19 cellular contexts compared by ENCODE assay signal in the genomic region with DNA sequence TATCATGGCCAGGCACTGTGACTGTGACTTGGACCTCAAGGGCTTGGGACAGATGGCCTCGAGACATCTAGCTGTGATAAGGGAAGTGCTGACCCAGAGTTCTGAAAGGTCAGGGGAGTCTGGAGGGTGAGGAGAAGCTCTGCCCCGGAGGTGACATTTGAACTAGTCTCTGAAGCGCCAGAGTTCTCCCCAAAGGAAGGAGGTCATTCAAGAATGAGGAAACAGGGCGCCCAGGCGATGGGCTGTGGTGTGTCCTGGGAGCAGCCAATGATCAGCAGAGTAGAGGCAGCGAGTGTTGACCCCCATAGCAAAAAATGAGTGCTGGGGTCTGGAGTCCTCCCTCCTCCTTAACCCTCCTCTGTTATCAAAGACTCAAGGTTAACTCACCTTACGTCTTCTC. TPM values are rescaled to one million over a fixed set of nuclear protein-coding genes. Genes with fewer than 3 reads are reported as not detected.
DNase-seq lines count a peak whose midpoint lies in the region; ATAC-seq and TF ChIP-seq lines count a peak whose summit lies in the region.
"Had no signal": no experiment of that assay in that cellular context is flagged by ENCODE, and none has a peak within 500 bp of the region (broad histone marks: within the 10 kb centered on the region; RNA-seq: fewer than 3 reads in every experiment).

No MANE protein-coding gene starts in this region.

- intact Hi-C loops in Right ventricle myocardium inferior (cut with DNase I) (no loop called here), right cardiac atrium (cut with DNase I) (loop anchor here in 1 of 4 donors (10.0 kb wide), 1 partner anchor 63 kb away; a partner anchor contains a TSS)

- H3K4me1 ChIP-seq in right cardiac atrium (ENCODE audit: control insufficient read depth, insufficient read depth, low read length) (peaks cover 24% of the 10 kb centered on the region), Loucy (ENCODE audit: insufficient read depth, low read length, poor library complexity, severe bottlenecking) (peaks cover 50% of the 10 kb centered on the region)

- POLR2A ChIA-PET in T-cell (lab: Charles Lee), result no interaction called here

- peaks cover 30% of the 10 kb centered on the region for H4K20me1 ChIP-seq in Loucy (ENCODE audit: insufficient read depth, low read length, poor library complexity, severe bottlenecking)

- H3K9ac ChIP-seq in Loucy (ENCODE audit: low read depth, low read length, poor library complexity, severe bottlenecking), result no peak overlapping the region

- TF ChIP-seq CTCF in Loucy (conservative IDR thresholded peaks at IDR 0.05; ENCODE audit: low read length), result no peak

- no peak overlapping the region for H2AFZ ChIP-seq in Loucy (ENCODE audit: low read length)

- no peak overlapping the region for H3K4me3 ChIP-seq in right cardiac atrium (ENCODE audit: low read length)
- H3K4me3 ChIP-seq in Loucy (ENCODE audit: low read length, poor library complexity, severe bottlenecking), result no peak overlapping the region
- H3K4me3 ChIP-seq: SK-N-MC had no signal

- H3K79me2 ChIP-seq in Loucy (ENCODE audit: insufficient read depth, low read length), result peaks cover 91% of the 10 kb centered on the region

- H3K4me3 Mint-ChIP-seq in immature natural killer cell, result peak overlapping the region in 1 of 5 donors; percentile 17
- no peak overlapping the region for H3K4me3 Mint-ChIP-seq in stimulated activated naive B cell treated with anti-CD40 and anti-IgM and Interleukin-4, amounts not matched to agents 10 μg/mL and 1 μg/mL and 100 μg/mL, for 72 hours
- H3K4me3 Mint-ChIP-seq in T-cell, result no peak overlapping the region
- H3K4me3 Mint-ChIP-seq: HFFc6 had no signal

- no peaks in the 10 kb centered on the region for H3K9me2 ChIP-seq in Loucy (replicated peaks; ENCODE audit: low read depth, low read length)

- H3K36me3 ChIP-seq in Loucy (ENCODE audit: insufficient read depth, low read length), result no peaks in the 10 kb centered on the region

- no peaks in the 10 kb centered on the region for H3K36me3 Mint-ChIP-seq in immature natural killer cell
- peaks cover 14 to 18% of the 10 kb centered on the region in 2 donors for H3K36me3 Mint-ChIP-seq in stimulated activated naive B cell treated with anti-CD40 and anti-IgM and Interleukin-4, amounts not matched to agents 10 μg/mL and 1 μg/mL and 100 μg/mL, for 72 hours
- H3K36me3 Mint-ChIP-seq in T-cell, result no peaks in the 10 kb centered on the region

- no peaks in the 10 kb centered on the region for H3F3A ChIP-seq in Loucy (ENCODE audit: low read depth)

- peak overlapping the region; percentile 95 for H3K4me2 ChIP-seq in Loucy (ENCODE audit: low read depth, low read length, poor library complexity, severe bottlenecking)

- 67% methylated on average over 7 of the region's 7 CpGs for WGBS in right cardiac atrium

- no peaks in the 10 kb centered on the region for H3K9me3 ChIP-seq in right cardiac atrium (ENCODE audit: control insufficient read depth, low read length)
- no peaks in the 10 kb centered on the region for H3K9me3 ChIP-seq in Loucy (ENCODE audit: insufficient read depth, low read depth, low read length)

- no peak for ATAC-seq in Right ventricle myocardium inferior
- ATAC-seq in right cardiac atrium, result no peak
- ATAC-seq in stimulated activated naive B cell treated with anti-CD40 and anti-IgM and Interleukin-4, amounts not matched to agents 10 μg/mL and 1 μg/mL and 100 μg/mL, for 72 hours (replicated peaks), result no peak
- no peak for ATAC-seq in GM21529 (IDR thresholded peaks at IDR 0.05; ENCODE audit: unreplicated experiment)
- no peak for ATAC-seq in T-cell (replicated peaks in 1 of 4)
- no peak for ATAC-seq in GM18873 (IDR thresholded peaks at IDR 0.05; ENCODE audit: low FRiP score, unreplicated experiment)
- ATAC-seq: Panc1 had no signal

- H3K4me1 Mint-ChIP-seq in immature natural killer cell (peaks cover 86 to 93% of the 10 kb centered on the region in 2 donors), T-cell (peaks cover 73 to 82% (median 79%) of the 10 kb centered on the region in 3 donors)
- peaks cover 60 to 82% of the 10 kb centered on the region in 2 donors for H3K4me1 Mint-ChIP-seq in stimulated activated naive B cell treated with anti-CD40 and anti-IgM and Interleukin-4, amounts not matched to agents 10 μg/mL and 1 μg/mL and 100 μg/mL, for 72 hours

- H3K27me3 ChIP-seq in right cardiac atrium (ENCODE audit: control insufficient read depth, insufficient read depth), result no peaks in the 10 kb centered on the region
- H3K27me3 ChIP-seq in Loucy (ENCODE audit: insufficient read depth, low read length, poor library complexity, severe bottlenecking), result no peaks in the 10 kb centered on the region

- H3K27ac ChIP-seq in right cardiac atrium (ENCODE audit: low read length), result no peak overlapping the region
- H3K27ac ChIP-seq: SK-N-MC had no signal

- H3K27me3 Mint-ChIP-seq in immature natural killer cell (ENCODE audit: low read depth in 3 of 3), result peaks cover 0 to 6% (median 3%) of the 10 kb centered on the region in 3 donors
- no peaks in the 10 kb centered on the region for H3K27me3 Mint-ChIP-seq in stimulated activated naive B cell treated with anti-CD40 and anti-IgM and Interleukin-4, amounts not matched to agents 10 μg/mL and 1 μg/mL and 100 μg/mL, for 72 hours
- H3K27me3 Mint-ChIP-seq in T-cell, result no peaks in the 10 kb centered on the region

- DNase-seq in Right ventricle myocardium inferior (ENCODE audit: missing footprints), result peak; percentile 67
- no peak for DNase-seq in right cardiac atrium
- DNase-seq in immature natural killer cell, result no peak
- DNase-seq in stimulated activated naive B cell treated with anti-CD40 and anti-IgM and Interleukin-4, amounts not matched to agents 10 μg/mL and 1 μg/mL and 100 μg/mL, for 72 hours, result no peak
- no peak for DNase-seq in T-cell
- DNase-seq: C1 segment of cervical spinal cord, DMS53, GOT3, HFFc6, KG1, NCI-H1092, NCI-H2081 treated with DMSO at 0.1 percent for 48 hours, NCI-H510A treated with DMSO at 0.1 percent for 48 hours had no signal

- CTCF ChIA-PET in T-cell (lab: Charles Lee), result interaction anchor here (0.5 to 2.0 kb wide), 3 partner anchors 12 to 332 kb away, joined by 3 to 4 read pairs (median 3); no protein-coding TSS in a partner anchor

- peak overlapping the region; percentile 20 to 72 (median 43) for H3K27ac Mint-ChIP-seq in immature natural killer cell
- peak overlapping the region; percentile 85 for H3K27ac Mint-ChIP-seq in stimulated activated naive B cell treated with anti-CD40 and anti-IgM and Interleukin-4, amounts not matched to agents 10 μg/mL and 1 μg/mL and 100 μg/mL, for 72 hours
- H3K27ac Mint-ChIP-seq in T-cell, result no peak overlapping the region
- H3K27ac Mint-ChIP-seq: HFFc6 had no signal

- H3K9me3 Mint-ChIP-seq in immature natural killer cell (no peaks in the 10 kb centered on the region), T-cell (no peaks in the 10 kb centered on the region)
- H3K9me3 Mint-ChIP-seq in stimulated activated naive B cell treated with anti-CD40 and anti-IgM and Interleukin-4, amounts not matched to agents 10 μg/mL and 1 μg/mL and 100 μg/mL, for 72 hours, result no peaks in the 10 kb centered on the region
- H3K9me3 Mint-ChIP-seq: HFFc6 had no signal

RNA-seq across cellular contexts. Expression of a gene that starts 4.9 kb away (rescaled TPM):
- total RNA-seq in Right ventricle myocardium inferior (21.4 TPM), right cardiac atrium (10 to 100 TPM; 19.2 to 26.2 (median 22.9) TPM), T-cell (100 to 1,000 TPM in 2 of 5 donors, 10 to 100 TPM in 3; 81.3 to 146 (median 99.7) TPM)
- polyA plus RNA-seq in right cardiac atrium (22.7 TPM), immature natural killer cell (10 to 100 TPM; 45.1 to 88.6 (median 78.5) TPM)

RNA-seq across cellular contexts. Expression of a gene that starts 15.1 kb away (rescaled TPM):
- 0.89 TPM for total RNA-seq in Right ventricle myocardium inferior
- 1 to 10 TPM; 2.0 to 6.6 (median 2.4) TPM for total RNA-seq in right cardiac atrium
- 4.4 TPM for polyA plus RNA-seq in right cardiac atrium
- polyA plus RNA-seq in immature natural killer cell, result not detected
- total RNA-seq in T-cell, result under 1 TPM in 4 of 5 donors, not detected in 1; 0.12 to 0.35 (median 0.18) TPM
- total RNA-seq: HFFc6, M059J had no signal

RNA-seq across cellular contexts. Expression of a gene that starts 23.3 kb away (rescaled TPM):
- total RNA-seq in Right ventricle myocardium inferior (5,286 TPM), right cardiac atrium (1,000 to 10,000 TPM; 2,357 to 4,356 (median 2,957) TPM), T-cell (1 to 10 TPM; 2.2 to 7.8 (median 6.6) TPM)
- polyA plus RNA-seq in right cardiac atrium (4,928 TPM), immature natural killer cell (not detected)
- total RNA-seq: M059J had no signal

RNA-seq across cellular contexts. Expression of a gene that starts 26.4 kb away (rescaled TPM):
- total RNA-seq in Right ventricle myocardium inferior (5.1 TPM), right cardiac atrium (10 to 100 TPM; 18.1 to 39.6 (median 21.3) TPM), T-cell (under 1 TPM in 3 of 5 donors, not detected in 2; 0.35 to 0.56 (median 0.47) TPM)
- polyA plus RNA-seq in right cardiac atrium (32.7 TPM), immature natural killer cell (1 to 10 TPM in 2 of 3 donors, not detected in 1; 1.4 to 1.6 TPM)
- total RNA-seq: M059J had no signal

RNA-seq across cellular contexts. Expression of a gene that starts 34.2 kb away (rescaled TPM):
- total RNA-seq in Right ventricle myocardium inferior (not detected), right cardiac atrium (not detected), T-cell (not detected)
- polyA plus RNA-seq in right cardiac atrium (not detected), immature natural killer cell (not detected)
- total RNA-seq: HFFc6, M059J had no signal

Comparison
In these comparisons a context has a peak if more than half of its experiments do, and no peak if none do; other contexts are left out.
1. H3K27ac Mint-ChIP-seq: peak in immature natural killer cell (6 of 6) and stimulated activated naive B cell treated with anti-CD40 and anti-IgM and Interleukin-4, amounts not matched to agents 10 μg/mL and 1 μg/mL and 100 μg/mL, for 72 hours (single experiment); none in T-cell (0 of 2).
2. RNA of a gene that starts 23.3 kb away (total RNA-seq): 5,286 TPM in Right ventricle myocardium inferior (single experiment) and 2,357 to 4,356 TPM in right cardiac atrium; 2.2 to 7.8 TPM in T-cell; every median in the first group is over 100 times any median in the second.